ENCODE assay signal across 1 cellular context in genomic region chr15:62119224-62119925, GRCh38.
TF ChIP-seq lines count a peak whose summit lies in the region.

No MANE protein-coding gene starts in this region.

TF ChIP-seq in HepG2, 621 proteins besides CTCF, POLR2A, EP300 and RAD21 (continued from another document and continues in another):
- no peak for TF ChIP-seq CREBL2 (CRISPR knock-in tag; IDR thresholded peaks at IDR 0.05; ENCODE audit: borderline replicate concordance)
- TF ChIP-seq CEBPG (CRISPR knock-in tag; IDR thresholded peaks at IDR 0.05) = peak; percentile 87
- no peak for TF ChIP-seq IKZF1 (IDR thresholded peaks at IDR 0.05)
- no peak for TF ChIP-seq ZBTB1 (CRISPR knock-in tag; IDR thresholded peaks at IDR 0.05; ENCODE audit: borderline replicate concordance)
- 0 out of 2 replicates have a peak, but pooled peaks have one; percentile 30 for TF ChIP-seq ARID3A (IDR thresholded peaks at IDR 0.05; ENCODE audit: low read depth, low read length)
- peak; percentile 45; the same call in 1 of the 2 replicates for TF ChIP-seq SAP130 (CRISPR knock-in tag; IDR thresholded peaks at IDR 0.05; ENCODE audit: low read depth)
- TF ChIP-seq ATF7-NPFF (CRISPR knock-in tag; IDR thresholded peaks at IDR 0.05; ENCODE audit: low read depth) = no peak
- no peak for TF ChIP-seq ZC3H4 (CRISPR knock-in tag; IDR thresholded peaks at IDR 0.05; ENCODE audit: borderline replicate concordance)
- no peak for TF ChIP-seq ZNF816 (CRISPR knock-in tag; IDR thresholded peaks at IDR 0.05; ENCODE audit: borderline replicate concordance)
- no peak for TF ChIP-seq MXD1 (CRISPR knock-in tag; IDR thresholded peaks at IDR 0.05)
- no peak for TF ChIP-seq SIN3B (IDR thresholded peaks at IDR 0.05; ENCODE audit: low read length)
- 0 out of 2 replicates have a peak, but pooled peaks have one; percentile 26 for TF ChIP-seq GATAD2A (CRISPR knock-in tag; IDR thresholded peaks at IDR 0.05)
- no peak for TF ChIP-seq SMAD3 (CRISPR knock-in tag; IDR thresholded peaks at IDR 0.05)
- no peak for TF ChIP-seq ZNF235 (CRISPR knock-in tag; IDR thresholded peaks at IDR 0.05; ENCODE audit: borderline replicate concordance)
- TF ChIP-seq ATF4 (CRISPR knock-in tag; IDR thresholded peaks at IDR 0.05) = peak in 1 of 2 experiments; percentile 93; a peak in 2 of 4 replicates
- no peak for TF ChIP-seq ATF2 (CRISPR knock-in tag; IDR thresholded peaks at IDR 0.05)
- peak; percentile 42; the same call in 1 of the 2 replicates for TF ChIP-seq ATF7 (IDR thresholded peaks at IDR 0.05)
- TF ChIP-seq ATF7 (CRISPR knock-in tag; IDR thresholded peaks at IDR 0.05) = no peak
- no peak for TF ChIP-seq XRCC5 (optimal IDR thresholded peaks at IDR 0.05; ENCODE audit: low read length)
- no peak for TF ChIP-seq JUNB (CRISPR knock-in tag; IDR thresholded peaks at IDR 0.05; ENCODE audit: borderline replicate concordance)
- TF ChIP-seq DDIT3 (CRISPR knock-in tag; IDR thresholded peaks at IDR 0.05) = no peak
- TF ChIP-seq TRAFD1 (CRISPR knock-in tag; IDR thresholded peaks at IDR 0.05; ENCODE audit: borderline replicate concordance) = no peak
- TF ChIP-seq KAT8 (CRISPR knock-in tag; IDR thresholded peaks at IDR 0.05) = peak; percentile 40; the same call in 1 of the 2 replicates
- no peak for TF ChIP-seq POGZ (CRISPR knock-in tag; IDR thresholded peaks at IDR 0.05)
- TF ChIP-seq RXRB (CRISPR knock-in tag; IDR thresholded peaks at IDR 0.05; ENCODE audit: borderline replicate concordance) = 0 out of 2 replicates have a peak, but pooled peaks have one; percentile 11
- peak; percentile 66 for TF ChIP-seq ZNF644 (CRISPR knock-in tag; IDR thresholded peaks at IDR 0.05; ENCODE audit: low read depth)
- TF ChIP-seq ELF1 (CRISPR knock-in tag; IDR thresholded peaks at IDR 0.05) = peak; percentile 78
- TF ChIP-seq AFF4 (CRISPR knock-in tag; IDR thresholded peaks at IDR 0.05) = no peak
- 0 out of 2 replicates have a peak, but pooled peaks have one; percentile 39 for TF ChIP-seq SOX5 (CRISPR knock-in tag; IDR thresholded peaks at IDR 0.05; ENCODE audit: borderline replicate concordance)
- no peak for TF ChIP-seq ZXDC (CRISPR knock-in tag; IDR thresholded peaks at IDR 0.05)
- TF ChIP-seq AHDC1 (CRISPR knock-in tag; IDR thresholded peaks at IDR 0.05; ENCODE audit: borderline replicate concordance) = peak; percentile 22; the same call in 1 of the 2 replicates
- no peak for TF ChIP-seq ZNF710 (CRISPR knock-in tag; IDR thresholded peaks at IDR 0.05; ENCODE audit: borderline replicate concordance)
